11 cellular contexts compared by ENCODE assay signal in genomic region chr22:36452473-36453265, GRCh38. TPM values are rescaled to one million over a fixed set of nuclear protein-coding genes. Genes with fewer than 3 reads are reported as not detected.
A peak's percentile ranks its signal among the peaks of the same experiment; 100 is the strongest.
DNase-seq lines count a peak whose midpoint lies in the region; ATAC-seq, FAIRE-seq and TF ChIP-seq lines count a peak whose summit lies in the region.
"Had no signal": no experiment of that assay in that cellular context is flagged by ENCODE, and none has a peak within 500 bp of the region (broad histone marks: within the 10 kb centered on the region; RNA-seq: fewer than 3 reads in every experiment).

No MANE protein-coding gene starts in this region.

- H3K36me3 ChIP-seq in HepG2 (replicated peaks in 1 of 2; ENCODE audit: control insufficient read depth in 1 of 2, insufficient read depth in 2 of 2, low read length in 2 of 2) (no peaks in the 10 kb centered on the region), subcutaneous abdominal adipose tissue (ENCODE audit: control insufficient read depth in 5 of 5, insufficient read depth in 5 of 5, low read length in 5 of 5) (no peaks in the 10 kb centered on the region)
- H3K36me3 ChIP-seq: HAP-1 had no signal

- H3K36me3 Mint-ChIP-seq in activated CD4-positive, alpha-beta T cell treated with anti-CD3 and anti-CD28 coated beads, Interleukin-2, amount 10 ng/mL, durations not matched to agents 7 days and 5 days (ENCODE audit: low read depth), result no peaks in the 10 kb centered on the region
- H3K36me3 Mint-ChIP-seq in activated B cell treated with CpG ODN at 0.5 μM for 24 hours (ENCODE audit: low read depth), result no peaks in the 10 kb centered on the region

- ATAC-seq in activated B cell treated with CpG ODN at 0.5 μM for 24 hours (ENCODE audit: low read depth) (no peak), HepG2 (no peak), HG03469 (IDR thresholded peaks at IDR 0.05; ENCODE audit: unreplicated experiment) (no peak)

- H3K9ac ChIP-seq in HepG2 (ENCODE audit: insufficient read depth, low read depth, low read length) (peak overlapping the region; percentile 22; the same call in 1 of the 2 replicates), subcutaneous abdominal adipose tissue (ENCODE audit: low read length in 5 of 5) (peak overlapping the region in 1 of 5 donors; percentile 14)

- no peaks in the 10 kb centered on the region; a peak in 1 of 5 replicates for H3K27me3 ChIP-seq in HepG2 (ENCODE audit: control insufficient read depth in 1 of 2, insufficient read depth in 2 of 2, low read length in 2 of 2)
- no peaks in the 10 kb centered on the region for H3K27me3 ChIP-seq in subcutaneous abdominal adipose tissue (ENCODE audit: control insufficient read depth in 5 of 5, insufficient read depth in 4 of 5, low read length in 5 of 5)

- no peaks in the 10 kb centered on the region for H3K9me3 Mint-ChIP-seq in activated CD4-positive, alpha-beta T cell treated with anti-CD3 and anti-CD28 coated beads, Interleukin-2, amount 10 ng/mL, durations not matched to agents 7 days and 5 days
- no peaks in the 10 kb centered on the region for H3K9me3 Mint-ChIP-seq in activated B cell treated with CpG ODN at 0.5 μM for 24 hours

- TF ChIP-seq CTCF in activated B cell treated with CpG ODN at 0.5 μM for 24 hours (IDR thresholded peaks at IDR 0.05) (no peak), HepG2 (CRISPR knock-in tag; IDR thresholded peaks at IDR 0.05) (no peak)

- in situ Hi-C loops in HepG2 (cut with HindIII; ENCODE audit: extremely low pct_ligation_motif_present, low pct_unique_long_range_greater_than_20kb), result no loop called here

- no peaks in the 10 kb centered on the region for H3K27me3 Mint-ChIP-seq in activated CD4-positive, alpha-beta T cell treated with anti-CD3 and anti-CD28 coated beads, Interleukin-2, amount 10 ng/mL, durations not matched to agents 7 days and 5 days
- H3K27me3 Mint-ChIP-seq in activated B cell treated with CpG ODN at 0.5 μM for 24 hours, result no peaks in the 10 kb centered on the region

- peak; percentile 19 for DNase-seq in activated CD4-positive, alpha-beta T cell treated with anti-CD3 and anti-CD28 coated beads, Interleukin-2, amount 10 ng/mL, durations not matched to agents 7 days and 5 days
- no peak for DNase-seq in activated CD4-positive, alpha-beta T cell treated with anti-CD3 and anti-CD28 coated beads for 4 hours
- DNase-seq in activated B cell treated with CpG ODN at 0.5 μM for 24 hours (no peak), HepG2 (ENCODE audit: low spot score) (no peak), occipital lobe (lab: John Stamatoyannopoulos, UW) (no peak), amygdala (lab: John Stamatoyannopoulos, UW) (no peak)
- DNase-seq: ACHN had no signal

- no peak for FAIRE-seq in HepG2 (lab: Jason Lieb, UNC)
- FAIRE-seq: islet of Langerhans had no signal

- peak overlapping the region; percentile 52 for H3K4me3 Mint-ChIP-seq in activated CD4-positive, alpha-beta T cell treated with anti-CD3 and anti-CD28 coated beads, Interleukin-2, amount 10 ng/mL, durations not matched to agents 7 days and 5 days
- H3K4me3 Mint-ChIP-seq in activated B cell treated with CpG ODN at 0.5 μM for 24 hours, result peak overlapping the region; percentile 58

- no TSS peak for BruUV-seq in HepG2 (replicated peaks; lab: Mats Ljungman, UMichigan)

- no peaks in the 10 kb centered on the region for H4K20me1 ChIP-seq in HepG2 (ENCODE audit: insufficient read depth, low read length)

- TF ChIP-seq POLR2A in HepG2 (IDR thresholded peaks at IDR 0.05; ENCODE audit: insufficient read depth in 1 of 2, low read depth in 2 of 2, low read length in 2 of 2), result no peak

- peak overlapping the region; percentile 21; the same call in 1 of the 2 replicates for H3K4me2 ChIP-seq in HepG2 (ENCODE audit: low read depth, low read length)

- H3K27ac Mint-ChIP-seq in activated CD4-positive, alpha-beta T cell treated with anti-CD3 and anti-CD28 coated beads, Interleukin-2, amount 10 ng/mL, durations not matched to agents 7 days and 5 days, result peak overlapping the region; percentile 94
- peak overlapping the region; percentile 95 for H3K27ac Mint-ChIP-seq in activated B cell treated with CpG ODN at 0.5 μM for 24 hours

- H3K9me3 ChIP-seq in HepG2 (ENCODE audit: low read length), result no peaks in the 10 kb centered on the region
- H3K9me3 ChIP-seq in subcutaneous abdominal adipose tissue (ENCODE audit: control insufficient read depth in 5 of 5, low read length in 5 of 5), result no peaks in the 10 kb centered on the region
- H3K9me3 ChIP-seq: HAP-1 had no signal

- no peak overlapping the region for H3K27ac ChIP-seq in HepG2 (ENCODE audit: extremely low read length, insufficient read depth, low read length)
- peak overlapping the region; percentile 62 for H3K27ac ChIP-seq in subcutaneous abdominal adipose tissue (ENCODE audit: low read depth, low read length)

- no peak overlapping the region for H2AFZ ChIP-seq in HepG2 (ENCODE audit: low read length)

- no peak for TF ChIP-seq RAD21 in HepG2 (CRISPR knock-in tag; IDR thresholded peaks at IDR 0.05)

- intact Hi-C loops in activated B cell treated with CpG ODN at 0.5 μM for 24 hours (cut with micrococcal nuclease) (no loop called here), HepG2 (cut with micrococcal nuclease; ENCODE audit: unreplicated experiment) (no loop called here)

- H3K79me2 ChIP-seq in HepG2 (ENCODE audit: insufficient read depth, low read length), result no peaks in the 10 kb centered on the region

- WGBS in HepG2 (ENCODE audit: low lambda C conversion rate), result 33% methylated on average over 8 of the region's 8 CpGs

- TF ChIP-seq EP300 in HepG2 (IDR thresholded peaks at IDR 0.05; ENCODE audit: low read depth in 2 of 2, low read length in 2 of 2) (no peak), HepG2 (CRISPR knock-in tag; IDR thresholded peaks at IDR 0.05; ENCODE audit: borderline replicate concordance) (no peak)

- peaks cover 64% of the 10 kb centered on the region for H3K4me1 Mint-ChIP-seq in activated CD4-positive, alpha-beta T cell treated with anti-CD3 and anti-CD28 coated beads, Interleukin-2, amount 10 ng/mL, durations not matched to agents 7 days and 5 days
- peaks cover 71% of the 10 kb centered on the region for H3K4me1 Mint-ChIP-seq in activated B cell treated with CpG ODN at 0.5 μM for 24 hours

- H3K4me1 ChIP-seq in HepG2 (ENCODE audit: insufficient read depth, low read length) (peaks cover 80% of the 10 kb centered on the region), subcutaneous abdominal adipose tissue (ENCODE audit: control insufficient read depth in 5 of 5, insufficient read depth in 5 of 5, low read length in 5 of 5) (peaks cover 10 to 73% (median 45%) of the 10 kb centered on the region in 5 donors)

- no peak overlapping the region for H3K4me3 ChIP-seq in HepG2 (replicated peaks in 1 of 3; ENCODE audit: insufficient read depth in 1 of 3, low read depth in 2 of 3, low read length in 3 of 3)
- no peak overlapping the region for H3K4me3 ChIP-seq in subcutaneous abdominal adipose tissue (ENCODE audit: low read depth in 1 of 5, low read length in 5 of 5)
- H3K4me3 ChIP-seq: HAP-1 had no signal

- POLR2A ChIA-PET in activated CD4-positive, alpha-beta T cell treated with anti-CD3 and anti-CD28 coated beads, Interleukin-2, amount 10 ng/mL, durations not matched to agents 7 days and 5 days (lab: Charles Lee), result no interaction called here
- POLR2A ChIA-PET in activated B cell treated with CpG ODN at 0.5 μM for 24 hours (lab: Charles Lee), result interaction anchor here (0.9 to 5.6 kb wide), 10 partner anchors 9 to 152 kb away, joined by 3 to 91 read pairs (median 6); partner anchors contain the start of genes MYH9 and TXN2
- POLR2A ChIA-PET in HepG2 (lab: Yijun Ruan, JAX), result interaction anchor here (0.7 to 1.8 kb wide), 7 partner anchors 16 to 88 kb away, joined by 3 to 10 read pairs (median 4); partner anchors contain the start of genes MYH9 and TXN2

- CTCF ChIA-PET in activated CD4-positive, alpha-beta T cell treated with anti-CD3 and anti-CD28 coated beads, Interleukin-2, amount 10 ng/mL, durations not matched to agents 7 days and 5 days (lab: Charles Lee), result interaction anchor here (0.7 to 1.5 kb wide), 3 partner anchors 15 to 442 kb away, joined by 3 to 5 read pairs (median 3); no protein-coding TSS in a partner anchor
- CTCF ChIA-PET in activated B cell treated with CpG ODN at 0.5 μM for 24 hours (lab: Charles Lee), result interaction anchor here (1.1 to 1.5 kb wide), 2 partner anchors 18 to 124 kb away, joined by 4 read pairs; no protein-coding TSS in a partner anchor
- CTCF ChIA-PET in HepG2 (lab: Yijun Ruan, JAX; ENCODE audit: low intra/inter-chr PET ratio, low total read pairs), result no interaction called here

RNA-seq across cellular contexts. Expression of gene TXN2, which starts 28.8 kb away (rescaled TPM):
- 10 to 100 TPM; 74.3 to 75.5 TPM for total RNA-seq in activated CD4-positive, alpha-beta T cell treated with anti-CD3 and anti-CD28 coated beads, Interleukin-2, amount 10 ng/mL, durations not matched to agents 7 days and 5 days
- 59.1 and 71.7 TPM in 2 replicates for total RNA-seq in activated B cell treated with CpG ODN at 0.5 μM for 24 hours
- total RNA-seq in HepG2 (2016; rRNA removed; fragmentation: Illumina TruSeq; extraction: Trizol), result 41.4 and 61.4 TPM in 2 replicates
- total RNA-seq in HepG2 (2016; cell fraction: cytosol; rRNA removed; fragmentation: Illumina TruSeq; extraction: Trizol; ENCODE audit: low read depth), result 25.1 and 26.3 TPM in 2 replicates
- total RNA-seq in HepG2 (2016; cell fraction: insoluble cytoplasmic fraction; rRNA removed; fragmentation: Illumina TruSeq; extraction: Trizol), result 43.5 and 58.4 TPM in 2 replicates
- 41.6 and 41.7 TPM in 2 replicates for total RNA-seq in HepG2 (2016; cell fraction: membrane; rRNA removed; fragmentation: Illumina TruSeq; extraction: Trizol)
- total RNA-seq in HepG2 (2016; cell fraction: nucleus; rRNA removed; fragmentation: Illumina TruSeq; extraction: Trizol), result 22.3 and 24.9 TPM in 2 replicates
- 109 and 110 TPM in 2 replicates for polyA plus RNA-seq in HepG2 (2011; rRNA removed)
- 154 and 163 TPM in 2 replicates for polyA plus RNA-seq in HepG2 (2011; cell fraction: cytosol; rRNA removed)
- 73.0 and 74.6 TPM in 2 replicates for polyA plus RNA-seq in HepG2 (2011; cell fraction: nucleus; rRNA removed)
- polyA plus RNA-seq in HepG2 (2012), result 58.3 and 59.9 TPM in 2 replicates
- polyA plus RNA-seq in HepG2 (2016; cell fraction: cytosol; fragmentation: Illumina TruSeq; extraction: Trizol; ENCODE audit: low read depth), result 60.8 and 72.4 TPM in 2 replicates
- polyA plus RNA-seq in HepG2 (2016; cell fraction: insoluble cytoplasmic fraction; fragmentation: Illumina TruSeq; extraction: Trizol; ENCODE audit: low read depth), result 152 and 166 TPM in 2 replicates
- 76.6 and 79.8 TPM in 2 replicates for polyA plus RNA-seq in HepG2 (2016; cell fraction: membrane; fragmentation: Illumina TruSeq; extraction: Trizol; ENCODE audit: low read depth)
- polyA plus RNA-seq in HepG2 (2016; cell fraction: nucleus; fragmentation: Illumina TruSeq; extraction: Trizol; ENCODE audit: insufficient read depth, low read depth), result 71.7 and 73.1 TPM in 2 replicates
- 73.8 and 91.5 TPM in 2 replicates for polyA minus RNA-seq in HepG2 (2011; rRNA and poly(A)+ RNA removed; ENCODE audit: low replicate concordance)
- 34.7 and 35.7 TPM in 2 replicates for polyA minus RNA-seq in HepG2 (2011; cell fraction: cytosol; rRNA and poly(A)+ RNA removed)
- 19.7 and 25.7 TPM in 2 replicates for polyA minus RNA-seq in HepG2 (2011; cell fraction: nucleus; rRNA and poly(A)+ RNA removed)
- total RNA-seq in occipital lobe, result 14.3 TPM

RNA-seq across cellular contexts. Expression of gene FOXRED2, which starts 54.2 kb away (rescaled TPM):
- total RNA-seq in activated CD4-positive, alpha-beta T cell treated with anti-CD3 and anti-CD28 coated beads, Interleukin-2, amount 10 ng/mL, durations not matched to agents 7 days and 5 days, result 10 to 100 TPM; 14.3 to 17.1 TPM
- 3.9 and 6.5 TPM in 2 replicates for total RNA-seq in activated B cell treated with CpG ODN at 0.5 μM for 24 hours
- 20.8 and 28.1 TPM in 2 replicates for total RNA-seq in HepG2 (2016; rRNA removed; fragmentation: Illumina TruSeq; extraction: Trizol)
- total RNA-seq in HepG2 (2016; cell fraction: cytosol; rRNA removed; fragmentation: Illumina TruSeq; extraction: Trizol; ENCODE audit: low read depth), result 7.3 and 8.2 TPM in 2 replicates
- total RNA-seq in HepG2 (2016; cell fraction: insoluble cytoplasmic fraction; rRNA removed; fragmentation: Illumina TruSeq; extraction: Trizol), result 20.3 and 27.3 TPM in 2 replicates
- 21.0 and 23.1 TPM in 2 replicates for total RNA-seq in HepG2 (2016; cell fraction: membrane; rRNA removed; fragmentation: Illumina TruSeq; extraction: Trizol)
- 36.0 and 41.8 TPM in 2 replicates for total RNA-seq in HepG2 (2016; cell fraction: nucleus; rRNA removed; fragmentation: Illumina TruSeq; extraction: Trizol)
- 8.6 and 9.3 TPM in 2 replicates for polyA plus RNA-seq in HepG2 (2011; rRNA removed)
- polyA plus RNA-seq in HepG2 (2011; cell fraction: cytosol; rRNA removed), result 6.1 and 7.7 TPM in 2 replicates
- 13.7 and 15.2 TPM in 2 replicates for polyA plus RNA-seq in HepG2 (2011; cell fraction: nucleus; rRNA removed)
- polyA plus RNA-seq in HepG2 (2012), result 14.0 and 17.1 TPM in 2 replicates
- polyA plus RNA-seq in HepG2 (2016; cell fraction: cytosol; fragmentation: Illumina TruSeq; extraction: Trizol; ENCODE audit: low read depth), result 4.4 and 4.5 TPM in 2 replicates
- 24.5 and 29.9 TPM in 2 replicates for polyA plus RNA-seq in HepG2 (2016; cell fraction: insoluble cytoplasmic fraction; fragmentation: Illumina TruSeq; extraction: Trizol; ENCODE audit: low read depth)
- 14.7 and 14.9 TPM in 2 replicates for polyA plus RNA-seq in HepG2 (2016; cell fraction: membrane; fragmentation: Illumina TruSeq; extraction: Trizol; ENCODE audit: low read depth)
- 46.8 and 52.4 TPM in 2 replicates for polyA plus RNA-seq in HepG2 (2016; cell fraction: nucleus; fragmentation: Illumina TruSeq; extraction: Trizol; ENCODE audit: insufficient read depth, low read depth)
- polyA minus RNA-seq in HepG2 (2011; rRNA and poly(A)+ RNA removed; ENCODE audit: low replicate concordance), result 15.6 and 23.7 TPM in 2 replicates
- polyA minus RNA-seq in HepG2 (2011; cell fraction: cytosol; rRNA and poly(A)+ RNA removed), result 11.4 and 13.1 TPM in 2 replicates
- 8.6 and 10.9 TPM in 2 replicates for polyA minus RNA-seq in HepG2 (2011; cell fraction: nucleus; rRNA and poly(A)+ RNA removed)
- total RNA-seq in occipital lobe, result 10.6 TPM
